1 cellular context compared by ENCODE assay signal in the genomic region with DNA sequence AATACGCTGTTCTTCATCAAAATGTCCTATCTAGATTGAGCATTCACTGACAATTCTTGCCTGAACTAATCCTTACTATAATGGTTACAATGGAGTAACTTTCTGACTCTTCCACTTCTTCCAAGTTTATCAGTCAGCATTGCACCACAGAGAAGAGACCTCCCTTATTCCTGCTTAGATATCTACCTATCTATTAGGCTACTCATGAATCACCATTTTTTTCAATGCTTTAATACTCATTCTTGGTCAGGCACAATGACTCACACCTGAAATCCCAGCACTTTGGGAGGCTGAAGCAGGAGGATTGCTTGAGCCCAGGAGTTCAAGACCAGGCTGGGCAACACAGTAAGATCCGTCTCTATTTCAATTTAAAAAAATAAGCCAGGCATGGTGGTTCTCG.
TF ChIP-seq lines count a peak whose summit lies in the region.

No MANE protein-coding gene starts in this region.

TF ChIP-seq in HepG2, 621 proteins besides CTCF, POLR2A, EP300 and RAD21:
- no peak for TF ChIP-seq ZNF329 (CRISPR knock-in tag; IDR thresholded peaks at IDR 0.05; ENCODE audit: low read depth)
- TF ChIP-seq, protein P1, sequence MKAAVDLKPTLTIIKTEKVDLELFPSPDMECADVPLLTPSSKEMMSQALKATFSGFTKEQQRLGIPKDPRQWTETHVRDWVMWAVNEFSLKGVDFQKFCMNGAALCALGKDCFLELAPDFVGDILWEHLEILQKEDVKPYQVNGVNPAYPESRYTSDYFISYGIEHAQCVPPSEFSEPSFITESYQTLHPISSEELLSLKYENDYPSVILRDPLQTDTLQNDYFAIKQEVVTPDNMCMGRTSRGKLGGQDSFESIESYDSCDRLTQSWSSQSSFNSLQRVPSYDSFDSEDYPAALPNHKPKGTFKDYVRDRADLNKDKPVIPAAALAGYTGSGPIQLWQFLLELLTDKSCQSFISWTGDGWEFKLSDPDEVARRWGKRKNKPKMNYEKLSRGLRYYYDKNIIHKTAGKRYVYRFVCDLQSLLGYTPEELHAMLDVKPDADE (CRISPR knock-in tag; IDR thresholded peaks at IDR 0.05) = no peak
- no peak for TF ChIP-seq ZBTB38 (CRISPR knock-in tag; IDR thresholded peaks at IDR 0.05)
- no peak for TF ChIP-seq ZNF234 (CRISPR knock-in tag; conservative IDR thresholded peaks at IDR 0.05)
- no peak for TF ChIP-seq RXRB (CRISPR knock-in tag; IDR thresholded peaks at IDR 0.05; ENCODE audit: borderline replicate concordance)
- TF ChIP-seq, protein P2, sequence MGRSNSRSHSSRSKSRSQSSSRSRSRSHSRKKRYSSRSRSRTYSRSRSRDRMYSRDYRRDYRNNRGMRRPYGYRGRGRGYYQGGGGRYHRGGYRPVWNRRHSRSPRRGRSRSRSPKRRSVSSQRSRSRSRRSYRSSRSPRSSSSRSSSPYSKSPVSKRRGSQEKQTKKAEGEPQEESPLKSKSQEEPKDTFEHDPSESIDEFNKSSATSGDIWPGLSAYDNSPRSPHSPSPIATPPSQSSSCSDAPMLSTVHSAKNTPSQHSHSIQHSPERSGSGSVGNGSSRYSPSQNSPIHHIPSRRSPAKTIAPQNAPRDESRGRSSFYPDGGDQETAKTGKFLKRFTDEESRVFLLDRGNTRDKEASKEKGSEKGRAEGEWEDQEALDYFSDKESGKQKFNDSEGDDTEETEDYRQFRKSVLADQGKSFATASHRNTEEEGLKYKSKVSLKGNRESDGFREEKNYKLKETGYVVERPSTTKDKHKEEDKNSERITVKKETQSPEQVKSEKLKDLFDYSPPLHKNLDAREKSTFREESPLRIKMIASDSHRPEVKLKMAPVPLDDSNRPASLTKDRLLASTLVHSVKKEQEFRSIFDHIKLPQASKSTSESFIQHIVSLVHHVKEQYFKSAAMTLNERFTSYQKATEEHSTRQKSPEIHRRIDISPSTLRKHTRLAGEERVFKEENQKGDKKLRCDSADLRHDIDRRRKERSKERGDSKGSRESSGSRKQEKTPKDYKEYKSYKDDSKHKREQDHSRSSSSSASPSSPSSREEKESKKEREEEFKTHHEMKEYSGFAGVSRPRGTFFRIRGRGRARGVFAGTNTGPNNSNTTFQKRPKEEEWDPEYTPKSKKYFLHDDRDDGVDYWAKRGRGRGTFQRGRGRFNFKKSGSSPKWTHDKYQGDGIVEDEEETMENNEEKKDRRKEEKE (IDR thresholded peaks at IDR 0.05) = no peak
- TF ChIP-seq ESRRA (CRISPR knock-in tag; IDR thresholded peaks at IDR 0.05; ENCODE audit: low read depth) = no peak
- TF ChIP-seq KLF9 (CRISPR knock-in tag; IDR thresholded peaks at IDR 0.05; ENCODE audit: low read depth) = no peak
